In the genomic region with DNA sequence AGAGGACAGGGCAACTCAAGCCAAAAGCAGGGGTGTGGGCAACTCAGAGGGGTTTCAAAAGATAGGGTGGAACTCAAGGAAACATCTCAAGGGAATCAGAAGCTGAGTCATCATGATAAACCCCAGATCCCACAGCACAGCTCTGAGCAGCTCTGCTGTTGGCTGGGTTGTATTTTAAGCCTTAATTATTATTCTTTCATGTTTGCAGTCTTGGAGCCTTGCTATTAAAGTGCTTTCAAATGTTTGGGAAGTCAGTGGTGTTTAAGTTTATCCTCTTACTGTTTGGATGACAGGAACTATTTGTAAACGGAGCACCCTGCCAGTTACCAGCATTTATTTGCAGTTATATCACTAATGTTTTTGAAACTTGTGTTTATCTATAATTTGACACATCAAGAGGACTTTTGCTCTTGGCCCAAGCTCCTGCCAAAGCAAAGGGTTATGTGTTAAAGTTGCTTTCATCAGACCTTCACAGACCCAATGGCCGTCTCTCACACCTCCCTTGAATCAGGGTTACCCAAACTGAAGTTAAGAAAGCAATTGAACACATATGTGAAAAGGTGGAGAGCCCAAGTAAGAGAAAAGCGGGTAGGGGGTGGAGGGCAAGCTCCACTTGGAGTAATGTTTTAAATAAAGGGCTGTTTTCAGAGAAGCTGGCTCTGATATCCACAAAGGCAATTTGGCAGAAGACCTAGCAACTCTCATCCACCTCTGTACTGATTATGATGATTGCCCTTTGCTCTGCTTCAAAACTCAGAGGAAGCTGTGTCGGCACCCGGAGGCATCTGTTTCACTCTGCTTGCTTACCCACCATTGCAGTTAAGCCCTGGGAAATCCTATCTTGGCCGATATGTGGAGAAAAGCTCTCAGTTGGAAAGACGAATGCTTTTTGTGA, we compare ENCODE assay signal across 19 cellular contexts.
A peak's percentile ranks its signal among the peaks of the same experiment; 100 is the strongest.
DNase-seq lines count a peak whose midpoint lies in the region; ATAC-seq and TF ChIP-seq lines count a peak whose summit lies in the region.
"Had no signal": no experiment of that assay in that cellular context is flagged by ENCODE, and none has a peak within 500 bp of the region (broad histone marks: within the 10 kb centered on the region; RNA-seq: fewer than 3 reads in every experiment).

No MANE protein-coding gene starts in this region.

- intact Hi-C loops in Right ventricle myocardium superior (cut with DNase I) = no loop called here
- intact Hi-C loops in cardiac septum (cut with DNase I) = no loop called here
- intact Hi-C loops in aorta (cut with DNase I) = loop anchor here in 1 of 2 donors (5.0 kb wide), 1 partner anchor 55 kb away; no protein-coding TSS in a partner anchor

- H3K4me3 ChIP-seq in choroid plexus epithelial cell (ENCODE audit: low read depth, low read length) (no peak overlapping the region), lung (no peak overlapping the region), aorta (ENCODE audit: low read length in 2 of 2) (no peak overlapping the region)
- H3K4me3 ChIP-seq: heart right ventricle, thoracic aorta had no signal

- ATAC-seq in Right ventricle myocardium superior (ENCODE audit: poor library complexity) (peak; percentile 85), lung (ENCODE audit: insufficient read depth, low FRiP score) (peak; percentile 34), aorta (ENCODE audit: low FRiP score) (peak; percentile 62)
- ATAC-seq: activated CD8-positive, alpha-beta T cell treated with anti-CD3 and anti-CD28 coated beads for 36 hours; activated naive CD4-positive, alpha-beta T cell treated with anti-CD3 and anti-CD28 coated beads, Interleukin-2, amount 50 U/mL, for 72 hours; T-cell had no signal

- no peak overlapping the region for H3K27ac ChIP-seq in lung (ENCODE audit: low read depth in 1 of 2, low read length in 1 of 2)
- no peak overlapping the region for H3K27ac ChIP-seq in aorta (ENCODE audit: low read depth in 1 of 2, low read length in 2 of 2)
- H3K27ac ChIP-seq: C4-2B, RWPE1, thoracic aorta had no signal

- WGBS in lung, 2 donors = 50 to 74% methylated on average over 7 of the region's 7 CpGs
- 47 to 54% methylated on average over 7 of the region's 7 CpGs for WGBS in aorta, 2 donors

- TF ChIP-seq CTCF in choroid plexus epithelial cell (conservative IDR thresholded peaks at IDR 0.05; ENCODE audit: low read depth, low read length) = no peak
- TF ChIP-seq CTCF in lung (IDR thresholded peaks at IDR 0.05; ENCODE audit: control extremely low read depth, extremely low read depth) = no peak

- DNase-seq in Right ventricle myocardium superior = no peak
- DNase-seq in cardiac septum (ENCODE audit: low spot score) = no peak
- DNase-seq in choroid plexus epithelial cell (ENCODE audit: low read depth) = peak; percentile 34
- DNase-seq in lung (ENCODE audit: low spot score) = no peak
- DNase-seq in aorta = no peak
- DNase-seq in SW 1271 (lab: John Stamatoyannopoulos, UW) = no peak
- DNase-seq in GM19240 (ENCODE audit: insufficient read length, low spot score) = no peak
- DNase-seq in NCI-H345 treated with DMSO at 0.1 percent for 48 hours (lab: John Stamatoyannopoulos, UW; ENCODE audit: unreplicated experiment) = no peak
- DNase-seq: activated CD8-positive, alpha-beta T cell treated with anti-CD3 and anti-CD28 coated beads for 36 hours; activated T-cell treated with anti-CD3 and anti-CD28 coated beads, Interleukin-2, amount 50 U/mL, for 48 hours; erythroblast; heart right ventricle; NCI-H1436 treated with DMSO at 0.1 percent for 48 hours; NCI-H446; T-cell had no signal

- H3K27me3 ChIP-seq in lung (ENCODE audit: control insufficient read depth, insufficient read depth) = no peaks in the 10 kb centered on the region
- no peaks in the 10 kb centered on the region for H3K27me3 ChIP-seq in aorta (ENCODE audit: control insufficient read depth in 1 of 2, insufficient read depth in 2 of 2, low read length in 1 of 2)
- H3K27me3 ChIP-seq: heart right ventricle had no signal

- H3K4me1 ChIP-seq in lung (ENCODE audit: control insufficient read depth in 2 of 2, insufficient read depth in 2 of 2, low read length in 2 of 2) = peaks cover 2 to 7% of the 10 kb centered on the region in 2 donors
- no peaks in the 10 kb centered on the region for H3K4me1 ChIP-seq in aorta (ENCODE audit: control insufficient read depth in 1 of 2, insufficient read depth in 2 of 2, low read length in 2 of 2)

- H3K36me3 ChIP-seq in lung (ENCODE audit: control insufficient read depth in 2 of 2, insufficient read depth in 2 of 2, low read length in 2 of 2) (no peaks in the 10 kb centered on the region), aorta (ENCODE audit: control insufficient read depth in 1 of 2, insufficient read depth in 2 of 2, low read length in 1 of 2) (no peaks in the 10 kb centered on the region)
- H3K36me3 ChIP-seq: heart right ventricle, thoracic aorta had no signal

- H3K9me3 ChIP-seq in lung (ENCODE audit: control insufficient read depth in 2 of 2, insufficient read depth in 1 of 2, low read length in 1 of 2) (peaks cover 0 to 1% of the 10 kb centered on the region in 2 donors), aorta (ENCODE audit: control insufficient read depth, low read length) (no peaks in the 10 kb centered on the region)
- H3K9me3 ChIP-seq: heart right ventricle, thoracic aorta had no signal

Comparison
In these comparisons a context has a peak if more than half of its experiments do, and no peak if none do; other contexts are left out.
1. ATAC-seq: peak in every context shown above with its lines; median percentile 85 in Right ventricle myocardium superior; 62 in aorta; 34 in lung.